ENCODE assay signal across 1 cellular context in the genomic region with DNA sequence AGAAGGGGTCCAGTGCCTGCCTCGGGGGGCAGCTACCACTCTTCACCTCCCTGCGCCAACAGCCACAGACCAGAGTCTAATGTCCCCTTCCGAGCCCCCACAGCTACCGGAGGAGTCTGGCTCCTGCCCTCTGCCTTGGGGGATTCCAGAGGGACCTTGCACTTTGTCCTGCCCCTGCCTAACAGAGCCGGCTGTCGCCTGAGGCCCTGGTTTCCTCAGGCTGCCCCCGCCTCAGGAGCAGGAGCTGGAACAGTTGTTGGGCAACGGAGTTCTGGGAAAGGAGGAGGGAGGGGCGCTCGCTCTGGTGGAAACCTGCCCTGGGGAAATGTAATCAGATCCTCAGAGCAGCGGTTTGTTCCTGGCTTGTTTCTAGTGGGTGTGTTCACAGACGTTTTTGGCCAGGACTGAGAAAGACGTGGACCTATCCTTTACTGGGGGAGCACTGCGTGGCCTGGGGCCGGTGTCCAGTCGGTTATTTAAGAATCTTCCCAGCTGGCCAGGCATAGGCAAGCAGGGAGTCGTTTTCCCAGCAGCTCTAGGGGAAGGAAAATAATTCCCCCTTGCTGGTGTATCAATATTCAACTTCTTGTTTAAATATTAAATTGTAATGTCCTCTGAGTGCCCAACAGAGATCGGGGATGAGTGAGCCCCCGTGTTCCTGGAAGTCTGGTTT.
A peak's percentile ranks its signal among the peaks of the same experiment; 100 is the strongest.
TF ChIP-seq lines count a peak whose summit lies in the region.

No MANE protein-coding gene starts in this region.

TF ChIP-seq in HEK293, 187 proteins besides CTCF, POLR2A, EP300 and RAD21 (continued from another document):
- TF ChIP-seq, protein P1, sequence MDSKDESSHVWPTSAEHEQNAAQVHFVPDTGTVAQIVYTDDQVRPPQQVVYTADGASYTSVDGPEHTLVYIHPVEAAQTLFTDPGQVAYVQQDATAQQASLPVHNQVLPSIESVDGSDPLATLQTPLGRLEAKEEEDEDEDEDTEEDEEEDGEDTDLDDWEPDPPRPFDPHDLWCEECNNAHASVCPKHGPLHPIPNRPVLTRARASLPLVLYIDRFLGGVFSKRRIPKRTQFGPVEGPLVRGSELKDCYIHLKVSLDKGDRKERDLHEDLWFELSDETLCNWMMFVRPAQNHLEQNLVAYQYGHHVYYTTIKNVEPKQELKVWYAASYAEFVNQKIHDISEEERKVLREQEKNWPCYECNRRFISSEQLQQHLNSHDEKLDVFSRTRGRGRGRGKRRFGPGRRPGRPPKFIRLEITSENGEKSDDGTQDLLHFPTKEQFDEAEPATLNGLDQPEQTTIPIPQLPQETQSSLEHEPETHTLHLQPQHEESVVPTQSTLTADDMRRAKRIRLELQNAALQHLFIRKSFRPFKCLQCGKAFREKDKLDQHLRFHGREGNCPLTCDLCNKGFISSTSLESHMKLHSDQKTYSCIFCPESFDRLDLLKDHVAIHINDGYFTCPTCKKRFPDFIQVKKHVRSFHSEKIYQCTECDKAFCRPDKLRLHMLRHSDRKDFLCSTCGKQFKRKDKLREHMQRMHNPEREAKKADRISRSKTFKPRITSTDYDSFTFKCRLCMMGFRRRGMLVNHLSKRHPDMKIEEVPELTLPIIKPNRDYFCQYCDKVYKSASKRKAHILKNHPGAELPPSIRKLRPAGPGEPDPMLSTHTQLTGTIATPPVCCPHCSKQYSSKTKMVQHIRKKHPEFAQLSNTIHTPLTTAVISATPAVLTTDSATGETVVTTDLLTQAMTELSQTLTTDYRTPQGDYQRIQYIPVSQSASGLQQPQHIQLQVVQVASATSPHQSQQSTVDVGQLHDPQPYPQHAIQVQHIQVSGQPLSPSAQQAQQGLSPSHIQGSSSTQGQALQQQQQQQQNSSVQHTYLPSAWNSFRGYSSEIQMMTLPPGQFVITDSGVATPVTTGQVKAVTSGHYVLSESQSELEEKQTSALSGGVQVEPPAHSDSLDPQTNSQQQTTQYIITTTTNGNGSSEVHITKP (tag by site-specific recombination; IDR thresholded peaks at IDR 0.05): peak; percentile 82
- peak; percentile 18; the same call in 1 of the 2 replicates for TF ChIP-seq ZBTB17 (tag by site-specific recombination; IDR thresholded peaks at IDR 0.05)
- no peak for TF ChIP-seq ZNF830 (tag by site-specific recombination; IDR thresholded peaks at IDR 0.05; ENCODE audit: low read depth)
- TF ChIP-seq IKZF3 (tag by site-specific recombination; IDR thresholded peaks at IDR 0.05): peak; percentile 88
- 0 out of 2 replicates have a peak, but pooled peaks have one; percentile 25 for TF ChIP-seq SP7 (tag by site-specific recombination; IDR thresholded peaks at IDR 0.05)
- no peak for TF ChIP-seq ZNF140 (tag by site-specific recombination; IDR thresholded peaks at IDR 0.05)
- peak; percentile 90 for TF ChIP-seq ZNF121 (tag by site-specific recombination; IDR thresholded peaks at IDR 0.05)
- 0 out of 2 replicates have a peak, but pooled peaks have one; percentile 72 for TF ChIP-seq ZSCAN16 (tag by site-specific recombination; IDR thresholded peaks at IDR 0.05)
- TF ChIP-seq ZNF837 (tag by site-specific recombination; IDR thresholded peaks at IDR 0.05): no peak
- TF ChIP-seq ZNF341 (tag by site-specific recombination; IDR thresholded peaks at IDR 0.05; ENCODE audit: low read depth): peak; percentile 63
- peak; percentile 87 for TF ChIP-seq KLF10 (tag by site-specific recombination; IDR thresholded peaks at IDR 0.05)
- TF ChIP-seq KLF9 (tag by site-specific recombination; IDR thresholded peaks at IDR 0.05; ENCODE audit: low read depth): peak; percentile 75
- TF ChIP-seq, protein P2, sequence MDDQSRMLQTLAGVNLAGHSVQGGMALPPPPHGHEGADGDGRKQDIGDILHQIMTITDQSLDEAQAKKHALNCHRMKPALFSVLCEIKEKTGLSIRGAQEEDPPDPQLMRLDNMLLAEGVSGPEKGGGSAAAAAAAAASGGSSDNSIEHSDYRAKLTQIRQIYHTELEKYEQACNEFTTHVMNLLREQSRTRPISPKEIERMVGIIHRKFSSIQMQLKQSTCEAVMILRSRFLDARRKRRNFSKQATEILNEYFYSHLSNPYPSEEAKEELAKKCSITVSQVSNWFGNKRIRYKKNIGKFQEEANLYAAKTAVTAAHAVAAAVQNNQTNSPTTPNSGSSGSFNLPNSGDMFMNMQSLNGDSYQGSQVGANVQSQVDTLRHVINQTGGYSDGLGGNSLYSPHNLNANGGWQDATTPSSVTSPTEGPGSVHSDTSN (CRISPR knock-in tag; IDR thresholded peaks at IDR 0.05): peak; percentile 59; the same call in 1 of the 2 replicates
- peak; percentile 38; the same call in 1 of the 2 replicates for TF ChIP-seq ZNF366 (tag by site-specific recombination; conservative IDR thresholded peaks at IDR 0.05)
- peak; percentile 61; the same call in 1 of the 2 replicates for TF ChIP-seq ZNF76 (tag by site-specific recombination; IDR thresholded peaks at IDR 0.05; ENCODE audit: borderline replicate concordance, low read depth)
- TF ChIP-seq OSR2 (tag by site-specific recombination; IDR thresholded peaks at IDR 0.05): peak; percentile 90
- no peak for TF ChIP-seq KLF16 (tag by site-specific recombination; IDR thresholded peaks at IDR 0.05)
- no peak for TF ChIP-seq ZBTB20 (tag by site-specific recombination; IDR thresholded peaks at IDR 0.05)
- TF ChIP-seq, protein P3, sequence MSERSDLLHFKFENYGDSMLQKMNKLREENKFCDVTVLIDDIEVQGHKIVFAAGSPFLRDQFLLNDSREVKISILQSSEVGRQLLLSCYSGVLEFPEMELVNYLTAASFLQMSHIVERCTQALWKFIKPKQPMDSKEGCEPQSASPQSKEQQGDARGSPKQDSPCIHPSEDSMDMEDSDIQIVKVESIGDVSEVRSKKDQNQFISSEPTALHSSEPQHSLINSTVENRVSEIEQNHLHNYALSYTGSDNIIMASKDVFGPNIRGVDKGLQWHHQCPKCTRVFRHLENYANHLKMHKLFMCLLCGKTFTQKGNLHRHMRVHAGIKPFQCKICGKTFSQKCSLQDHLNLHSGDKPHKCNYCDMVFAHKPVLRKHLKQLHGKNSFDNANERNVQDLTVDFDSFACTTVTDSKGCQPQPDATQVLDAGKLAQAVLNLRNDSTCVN (tag by site-specific recombination; optimal IDR thresholded peaks at IDR 0.05): peak; percentile 14
- TF ChIP-seq TRIM28 (IDR thresholded peaks at IDR 0.05; ENCODE audit: borderline replicate concordance, low read length): peak; percentile 41; the same call in 1 of the 2 replicates
- peak; percentile 89 for TF ChIP-seq ZNF600 (tag by site-specific recombination; IDR thresholded peaks at IDR 0.05)
- no peak for TF ChIP-seq ZNF621 (tag by site-specific recombination; IDR thresholded peaks at IDR 0.05)
- no peak for TF ChIP-seq MYNN (tag by site-specific recombination; IDR thresholded peaks at IDR 0.05; ENCODE audit: borderline replicate concordance)
- 0 out of 2 replicates have a peak, but pooled peaks have one; percentile 35 for TF ChIP-seq ZNF324 (tag by site-specific recombination; IDR thresholded peaks at IDR 0.05)
TF ChIP-seq in HEK293: peak in this region for 17.
